Comparison of ENCODE assay signal across 8 cellular contexts in genomic region chr2:101002562-101003277, GRCh38. TPM values are rescaled to one million over a fixed set of nuclear protein-coding genes. Genes with fewer than 3 reads are reported as not detected.
A peak's percentile ranks its signal among the peaks of the same experiment; 100 is the strongest.
DNase-seq lines count a peak whose midpoint lies in the region; ATAC-seq, FAIRE-seq and TF ChIP-seq lines count a peak whose summit lies in the region.

No MANE protein-coding gene starts in this region.

- H3K9ac ChIP-seq in H9 (ENCODE audit: extremely low read depth, insufficient read length, low read length), result peak overlapping the region; percentile 96

- no peaks in the 10 kb centered on the region for H3K9me3 ChIP-seq in H9 (ENCODE audit: control insufficient read depth, low read depth, low read length)
- H3K9me3 ChIP-seq in hepatocyte (ENCODE audit: low read depth), result no peaks in the 10 kb centered on the region
- H3K9me3 ChIP-seq in small intestine (ENCODE audit: control insufficient read depth, low read depth), result no peaks in the 10 kb centered on the region

- no peak overlapping the region for H2BK12ac ChIP-seq in H9 (ENCODE audit: insufficient read length, low read depth, low read length)

- H3K4me3 Mint-ChIP-seq in H9, result peak overlapping the region; percentile 87 to 98
- peak overlapping the region; percentile 94 for H3K4me3 Mint-ChIP-seq in activated CD8-positive, alpha-beta T cell treated with anti-CD3 and anti-CD28 coated beads, Interleukin-2, amount 10 ng/mL, durations not matched to agents 7 days and 5 days

- no peaks in the 10 kb centered on the region for H3K79me1 ChIP-seq in H9 (ENCODE audit: insufficient read depth, low read depth, low read length, poor library complexity, severe bottlenecking)

- H4K20me1 ChIP-seq in H9 (ENCODE audit: control insufficient read depth, insufficient read depth, insufficient read length) (no peaks in the 10 kb centered on the region), hepatocyte (ENCODE audit: insufficient read depth, poor library complexity, severe bottlenecking) (peaks cover 31% of the 10 kb centered on the region)

- H3K36me3 ChIP-seq in hepatocyte (replicated peaks; ENCODE audit: insufficient read depth, low read depth), result no peaks in the 10 kb centered on the region
- H3K36me3 ChIP-seq in small intestine (ENCODE audit: control insufficient read depth in 2 of 2, insufficient read depth in 2 of 2, low read length in 2 of 2), result peaks cover 19% of the 10 kb centered on the region in 2 donors

- H3K23me2 ChIP-seq in H9 (ENCODE audit: insufficient read length, low read depth, low read length, poor library complexity, severe bottlenecking), result peaks cover 8% of the 10 kb centered on the region

- H3K27me3 Mint-ChIP-seq in H9 (ENCODE audit: low read depth), result peaks cover 11% of the 10 kb centered on the region
- H3K27me3 Mint-ChIP-seq in activated CD8-positive, alpha-beta T cell treated with anti-CD3 and anti-CD28 coated beads, Interleukin-2, amount 10 ng/mL, durations not matched to agents 7 days and 5 days (ENCODE audit: low read depth), result peaks cover 3% of the 10 kb centered on the region

- peak overlapping the region; percentile 70 for H3K56ac ChIP-seq in H9 (ENCODE audit: insufficient read length, low read depth, low read length)

- peaks cover 5% of the 10 kb centered on the region in 2 experiments; a peak in 4 of 5 replicates for H3K9me3 Mint-ChIP-seq in H9
- H3K9me3 Mint-ChIP-seq in activated CD8-positive, alpha-beta T cell treated with anti-CD3 and anti-CD28 coated beads, Interleukin-2, amount 10 ng/mL, durations not matched to agents 7 days and 5 days (ENCODE audit: insufficient read depth), result peaks cover 5% of the 10 kb centered on the region

- peak overlapping the region; percentile 7 for H2BK5ac ChIP-seq in H9 (ENCODE audit: insufficient read length, low read length)

- peak overlapping the region; percentile 96 for H3K14ac ChIP-seq in H9 (ENCODE audit: insufficient read depth, low read length)

- H3K23ac ChIP-seq in H9 (ENCODE audit: insufficient read length, low read depth, low read length), result no peak overlapping the region

- H3K4me1 ChIP-seq in H9 (ENCODE audit: insufficient read depth, low read length) (peaks cover 3% of the 10 kb centered on the region; the same call in 1 of the 2 replicates), hepatocyte (ENCODE audit: insufficient read depth) (peaks cover 18% of the 10 kb centered on the region), small intestine (ENCODE audit: control insufficient read depth in 2 of 2, insufficient read depth in 1 of 2, low read depth in 1 of 2, low read length in 1 of 2) (peaks cover 0 to 4% of the 10 kb centered on the region in 2 donors)

- H2BK20ac ChIP-seq in H9 (ENCODE audit: low read depth, low read length, poor library complexity, severe bottlenecking), result no peak overlapping the region

- H3K4me2 ChIP-seq in H9 (ENCODE audit: insufficient read depth, insufficient read length, low read length) (peak overlapping the region; percentile 83), hepatocyte (peak overlapping the region; percentile 92)

- POLR2A ChIA-PET in activated CD8-positive, alpha-beta T cell treated with anti-CD3 and anti-CD28 coated beads, Interleukin-2, amount 10 ng/mL, durations not matched to agents 7 days and 5 days (lab: Charles Lee), result interaction anchor here (0.6 to 2.7 kb wide), 11 partner anchors 10 to 361 kb away, joined by 3 to 14 read pairs (median 5); no protein-coding TSS in a partner anchor

- CTCF ChIA-PET in activated CD8-positive, alpha-beta T cell treated with anti-CD3 and anti-CD28 coated beads, Interleukin-2, amount 10 ng/mL, durations not matched to agents 7 days and 5 days (lab: Charles Lee), result interaction anchor here (1.0 to 3.9 kb wide), 9 partner anchors 10 to 408 kb away, joined by 3 to 29 read pairs (median 4); no protein-coding TSS in a partner anchor

- H3K27ac ChIP-seq in H9 (ENCODE audit: insufficient read length, low read depth, low read length), result no peak overlapping the region
- peak overlapping the region; percentile 95 for H3K27ac ChIP-seq in hepatocyte
- peak overlapping the region; percentile 86 to 92 for H3K27ac ChIP-seq in small intestine (ENCODE audit: low read depth in 1 of 2, low read length in 1 of 2)

- H2AK5ac ChIP-seq in H9 (ENCODE audit: insufficient read length, low read length), result no peak overlapping the region

- peak overlapping the region; percentile 89 for H3K18ac ChIP-seq in H9 (ENCODE audit: insufficient read length, low read depth, low read length)

- H3K4ac ChIP-seq in H9 (ENCODE audit: low read depth, low read length), result peak overlapping the region; percentile 3; the same call in 1 of the 2 replicates

- H3K4me3 ChIP-seq in AG09309 (ENCODE audit: control insufficient read depth, low read depth, low read length), result peak overlapping the region; percentile 99
- H3K4me3 ChIP-seq in hepatocyte, result peak overlapping the region; percentile 85
- peak overlapping the region; percentile 85 to 95 for H3K4me3 ChIP-seq in small intestine (ENCODE audit: low read depth in 1 of 2, low read length in 2 of 2)

- no peak overlapping the region for H3T11ph ChIP-seq in H9 (ENCODE audit: low read length)

- H4K5ac ChIP-seq in H9 (ENCODE audit: insufficient read length, low read depth, low read length), result peak overlapping the region; percentile 14

- no peak for FAIRE-seq in small intestine (lab: Jason Lieb, UNC)

- H3K27ac Mint-ChIP-seq in H9, result peak overlapping the region; percentile 95 to 99 (median 98)
- peak overlapping the region; percentile 96 for H3K27ac Mint-ChIP-seq in activated CD8-positive, alpha-beta T cell treated with anti-CD3 and anti-CD28 coated beads, Interleukin-2, amount 10 ng/mL, durations not matched to agents 7 days and 5 days

- no peaks in the 10 kb centered on the region for H3K9me2 ChIP-seq in hepatocyte (replicated peaks; ENCODE audit: insufficient read depth)

- no peak overlapping the region for H2BK120ac ChIP-seq in H9 (ENCODE audit: low read depth, low read length, poor library complexity, severe bottlenecking)

- H2AFZ ChIP-seq in H9 (ENCODE audit: low read length), result no peak overlapping the region
- peak overlapping the region; percentile 61 for H2AFZ ChIP-seq in hepatocyte

- no CpG with 5 or more reads among the region's 26 CpGs for WGBS in H9 (ENCODE audit: extremely low coverage, insufficient read length, low lambda C conversion rate)
- WGBS in hepatocyte (ENCODE audit: low lambda C conversion rate, missing lambda C conversion rate), result 2% methylated on average over 26 of the region's 26 CpGs
- WGBS in small intestine, 3 donors, result 0 to 1% (median 1%) methylated on average over 26 of the region's 26 CpGs

- H4K91ac ChIP-seq in H9 (ENCODE audit: insufficient read length, low read depth, low read length), result peak overlapping the region; percentile 3

- no peak for ATAC-seq in activated CD8-positive, alpha-beta T cell treated with anti-CD3 and anti-CD28 coated beads, Interleukin-2, amount 10 ng/mL, durations not matched to agents 7 days and 5 days

- peaks cover 15% of the 10 kb centered on the region; the same call in 1 of the 2 replicates for H3K79me2 ChIP-seq in H9 (ENCODE audit: insufficient read depth, low read length)
- peaks cover 38% of the 10 kb centered on the region for H3K79me2 ChIP-seq in hepatocyte

- TF ChIP-seq CTCF in AG09309 (IDR thresholded peaks at IDR 0.05; ENCODE audit: control insufficient read depth, insufficient read depth, low read depth, low read length, missing control alignments) (no peak), H9 (conservative IDR thresholded peaks at IDR 0.05) (no peak), hepatocyte (IDR thresholded peaks at IDR 0.05; ENCODE audit: poor library complexity) (no peak)

- H4K8ac ChIP-seq in H9 (replicated peaks; ENCODE audit: insufficient read length, low read depth, low read length), result no peak overlapping the region

- H3K36me3 Mint-ChIP-seq in H9 (ENCODE audit: insufficient read depth in 1 of 3, low read depth in 3 of 3), result peaks cover 49 to 54% (median 53%) of the 10 kb centered on the region in 3 experiments
- H3K36me3 Mint-ChIP-seq in activated CD8-positive, alpha-beta T cell treated with anti-CD3 and anti-CD28 coated beads, Interleukin-2, amount 10 ng/mL, durations not matched to agents 7 days and 5 days (ENCODE audit: low read depth), result peaks cover 58% of the 10 kb centered on the region

- no peaks in the 10 kb centered on the region for H3K27me3 ChIP-seq in H9 (ENCODE audit: insufficient read depth, low read length)
- no peaks in the 10 kb centered on the region for H3K27me3 ChIP-seq in hepatocyte
- no peaks in the 10 kb centered on the region for H3K27me3 ChIP-seq in small intestine (ENCODE audit: control insufficient read depth in 2 of 2, insufficient read depth in 2 of 2, low read length in 2 of 2)

- no peak overlapping the region for H2BK15ac ChIP-seq in H9 (ENCODE audit: low read depth, low read length)

- no peak for DNase-seq in AG09309 (ENCODE audit: low read depth)
- no peak for DNase-seq in H9
- no peak for DNase-seq in activated CD8-positive, alpha-beta T cell treated with anti-CD3 and anti-CD28 coated beads, Interleukin-2, amount 10 ng/mL, durations not matched to agents 7 days and 5 days
- no peak for DNase-seq in hepatocyte (ENCODE audit: low spot score)
- no peak for DNase-seq in small intestine
- no peak for DNase-seq in NOMO-1 treated with dmso at 0.1 percent for 144 hours (lab: John Stamatoyannopoulos, UW; ENCODE audit: unreplicated experiment)
- no peak for DNase-seq in activated CD8-positive, alpha-beta memory T cell treated with anti-CD3 and anti-CD28 coated beads, Interleukin-2, amount 50 U/mL, for 4 hours
- no peak for DNase-seq in activated CD8-positive, alpha-beta memory T cell treated with anti-CD3 and anti-CD28 coated beads for 24 hours

- H3K4me1 Mint-ChIP-seq in H9, result peaks cover 29 to 40% of the 10 kb centered on the region in 2 experiments
- H3K4me1 Mint-ChIP-seq in activated CD8-positive, alpha-beta T cell treated with anti-CD3 and anti-CD28 coated beads, Interleukin-2, amount 10 ng/mL, durations not matched to agents 7 days and 5 days (ENCODE audit: low read depth), result peaks cover 51% of the 10 kb centered on the region

RNA-seq across cellular contexts. Expression of gene RPL31, which starts 0.6 kb away (rescaled TPM):
- 1,893 and 1,918 TPM in 2 replicates for total RNA-seq in H9 (2021)
- total RNA-seq in activated CD8-positive, alpha-beta T cell treated with anti-CD3 and anti-CD28 coated beads, Interleukin-2, amount 10 ng/mL, durations not matched to agents 7 days and 5 days, result 1,000 to 10,000 TPM; 1,300 to 1,339 TPM
- total RNA-seq in hepatocyte, result 1,345 and 1,571 TPM in 2 replicates
- polyA plus RNA-seq in hepatocyte, result 1,214 and 1,256 TPM in 2 replicates
- 1,000 to 10,000 TPM; 2,275 to 7,641 (median 3,646) TPM for polyA plus RNA-seq in small intestine
